Comparison of ENCODE assay signal across 22 cellular contexts in genomic region chr10:3236644-3237043, GRCh38.
"Had no signal": no experiment of that assay in that cellular context is flagged by ENCODE, and none has a peak within 500 bp of the region (broad histone marks: within the 10 kb centered on the region; RNA-seq: fewer than 3 reads in every experiment).

No MANE protein-coding gene starts in this region.

- H3K27ac Mint-ChIP-seq: endodermal cell; naive thymus-derived CD8-positive, alpha-beta T cell had no signal

- FAIRE-seq: endothelial cell of umbilical vein had no signal

- H3K36me3 ChIP-seq: colonic mucosa, prostate gland, right lobe of liver, stomach, thoracic aorta, transverse colon had no signal

- H3K9me3 Mint-ChIP-seq: endodermal cell; naive thymus-derived CD8-positive, alpha-beta T cell had no signal

- H3K4me3 ChIP-seq: colonic mucosa, hepatocyte, mucosa of descending colon, prostate gland, right lobe of liver, skin epidermis, stomach, thoracic aorta, transverse colon had no signal

- H3K27ac ChIP-seq: colonic mucosa, foreskin keratinocyte, hepatocyte, parathyroid adenoma, prostate gland, right lobe of liver, skin epidermis, stomach, thoracic aorta, transverse colon had no signal

- H3K4me3 Mint-ChIP-seq: endodermal cell; naive thymus-derived CD8-positive, alpha-beta T cell had no signal

- H3K79me2 ChIP-seq: hepatocyte, parathyroid adenoma had no signal

- H3K4me2 ChIP-seq: hepatocyte had no signal

- H3K36me3 Mint-ChIP-seq: naive thymus-derived CD8-positive, alpha-beta T cell had no signal

- H3K9ac ChIP-seq: parathyroid adenoma had no signal

- ATAC-seq: foreskin keratinocyte; mucosa of descending colon; naive thymus-derived CD8-positive, alpha-beta T cell; right lobe of liver had no signal

- H3K27me3 ChIP-seq: colonic mucosa, foreskin keratinocyte, hepatocyte, right lobe of liver, transverse colon had no signal

- H3K9me3 ChIP-seq: colonic mucosa, mucosa of descending colon, prostate gland, right lobe of liver, stomach, thoracic aorta, transverse colon had no signal

- DNase-seq: colonic mucosa; dermis blood vessel endothelial cell; effector CD4-positive, alpha-beta T cell; endodermal cell; erythroblast; foreskin keratinocyte; head of caudate nucleus; mammary epithelial cell; mucosa of descending colon; naive thymus-derived CD8-positive, alpha-beta T cell; right lobe of liver; stimulated activated CD4-positive, alpha-beta T cell treated with anti-CD3 and anti-CD28 coated beads, Interleukin-12 subunit alpha, Interleukin-12 subunit beta, amount 100 ng/mL, for 4 hours; stimulated activated naive CD4-positive, alpha-beta T cell; stomach; substantia nigra; transverse colon had no signal

- H3K4me1 Mint-ChIP-seq: endodermal cell had no signal

- H2AFZ ChIP-seq: hepatocyte, parathyroid adenoma had no signal
